10 cellular contexts compared by ENCODE assay signal in genomic region chr5:38783011-38783551, GRCh38.
A peak's percentile ranks its signal among the peaks of the same experiment; 100 is the strongest.
DNase-seq lines count a peak whose midpoint lies in the region; ATAC-seq, FAIRE-seq and TF ChIP-seq lines count a peak whose summit lies in the region.
"Had no signal": no experiment of that assay in that cellular context is flagged by ENCODE, and none has a peak within 500 bp of the region (broad histone marks: within the 10 kb centered on the region; RNA-seq: fewer than 3 reads in every experiment).

No MANE protein-coding gene starts in this region.

- H3K36me3 ChIP-seq in ascending aorta = no peaks in the 10 kb centered on the region
- H3K36me3 ChIP-seq: BLaER1 had no signal

- intact Hi-C loops in Right ventricle myocardium inferior (cut with DNase I) (no loop called here), cardiac septum (cut with DNase I) (no loop called here), ascending aorta (cut with DNase I) (no loop called here)

- H3K4me3 Mint-ChIP-seq in progenitor cell of endocrine pancreas (ENCODE audit: low read depth) = no peak overlapping the region
- H3K4me3 Mint-ChIP-seq: activated naive CD8-positive, alpha-beta T cell treated with anti-CD3 and anti-CD28 coated beads, Interleukin-2, amount 10 ng/mL, durations not matched to agents 7 days and 5 days had no signal

- ATAC-seq in Right ventricle myocardium inferior = peak; percentile 92
- no peak for ATAC-seq in GM19328 (IDR thresholded peaks at IDR 0.05; ENCODE audit: unreplicated experiment)

- TF ChIP-seq CTCF in ascending aorta (IDR thresholded peaks at IDR 0.05) (no peak), progenitor cell of endocrine pancreas (IDR thresholded peaks at IDR 0.05; ENCODE audit: unreplicated experiment) (no peak)

- no peaks in the 10 kb centered on the region for H3K4me1 Mint-ChIP-seq in progenitor cell of endocrine pancreas (ENCODE audit: low read depth)
- H3K4me1 Mint-ChIP-seq: activated naive CD8-positive, alpha-beta T cell treated with anti-CD3 and anti-CD28 coated beads, Interleukin-2, amount 10 ng/mL, durations not matched to agents 7 days and 5 days had no signal

- peak overlapping the region; percentile 53 to 67 for H3K27ac ChIP-seq in ascending aorta
- H3K27ac ChIP-seq: BLaER1 had no signal

- DNase-seq in Right ventricle myocardium inferior (ENCODE audit: missing footprints) (no peak), cardiac septum (ENCODE audit: low spot score) (no peak), ascending aorta (ENCODE audit: low spot score in 2 of 2) (no peak), left kidney (ENCODE audit: low read depth, low spot score) (peak; percentile 97), activated gamma-delta T cell (lab: John Stamatoyannopoulos, UW) (no peak), frontal cortex (ENCODE audit: low spot score in 2 of 2) (no peak), progenitor cell of endocrine pancreas (ENCODE audit: low spot score, unreplicated experiment) (no peak)
- DNase-seq: activated naive CD8-positive, alpha-beta T cell treated with anti-CD3 and anti-CD28 coated beads, Interleukin-2, amount 10 ng/mL, durations not matched to agents 7 days and 5 days had no signal

- no peaks in the 10 kb centered on the region for H3K9me3 ChIP-seq in ascending aorta

- H3K27ac Mint-ChIP-seq in progenitor cell of endocrine pancreas = no peak overlapping the region
- H3K27ac Mint-ChIP-seq: activated naive CD8-positive, alpha-beta T cell treated with anti-CD3 and anti-CD28 coated beads, Interleukin-2, amount 10 ng/mL, durations not matched to agents 7 days and 5 days had no signal

- peaks cover 9% of the 10 kb centered on the region for H3K9me3 Mint-ChIP-seq in progenitor cell of endocrine pancreas (ENCODE audit: low read depth)

- H3K4me3 ChIP-seq in ascending aorta = no peak overlapping the region
- H3K4me3 ChIP-seq: BLaER1 had no signal

- H3K36me3 Mint-ChIP-seq in progenitor cell of endocrine pancreas (ENCODE audit: insufficient read depth) = no peaks in the 10 kb centered on the region
- H3K36me3 Mint-ChIP-seq: activated naive CD8-positive, alpha-beta T cell treated with anti-CD3 and anti-CD28 coated beads, Interleukin-2, amount 10 ng/mL, durations not matched to agents 7 days and 5 days had no signal

- no peaks in the 10 kb centered on the region for H3K27me3 Mint-ChIP-seq in progenitor cell of endocrine pancreas

- H3K27me3 ChIP-seq in ascending aorta = no peaks in the 10 kb centered on the region
- H3K27me3 ChIP-seq: BLaER1 had no signal

- FAIRE-seq in frontal cortex (lab: Jason Lieb, UNC) = no peak

- H3K4me1 ChIP-seq in ascending aorta = peaks cover 4 to 17% of the 10 kb centered on the region in 2 donors
- H3K4me1 ChIP-seq: BLaER1 had no signal
